Comparison of ENCODE assay signal across 2 cellular contexts in genomic region chr12:103586132-103586531, GRCh38.
A peak's percentile ranks its signal among the peaks of the same experiment; 100 is the strongest.
TF ChIP-seq lines count a peak whose summit lies in the region.

No MANE protein-coding gene starts in this region.

TF ChIP-seq in IMR-90, 13 proteins besides CTCF, POLR2A, EP300 and RAD21:
- TF ChIP-seq NFE2L2 (IDR thresholded peaks at IDR 0.05; ENCODE audit: low read depth, low read length) (no peak), MAZ (IDR thresholded peaks at IDR 0.05; ENCODE audit: borderline replicate concordance, low read depth, low read length) (no peak), MXI1 (IDR thresholded peaks at IDR 0.05; ENCODE audit: borderline replicate concordance, low read depth, low read length) (no peak), SMC3 (IDR thresholded peaks at IDR 0.05; ENCODE audit: low read depth, low read length) (no peak), CHD1 (IDR thresholded peaks at IDR 0.05; ENCODE audit: low read depth, low read length) (no peak), ELK1 (IDR thresholded peaks at IDR 0.05; ENCODE audit: borderline replicate concordance, low read depth, low read length) (no peak), USF2 (IDR thresholded peaks at IDR 0.05; ENCODE audit: low read depth, low read length) (no peak), MAFK (IDR thresholded peaks at IDR 0.05; ENCODE audit: low read depth, low read length) (no peak), RFX5 (IDR thresholded peaks at IDR 0.05; ENCODE audit: low read depth, low read length) (no peak), RCOR1 (IDR thresholded peaks at IDR 0.05; ENCODE audit: insufficient replicate concordance, low read length) (no peak), FOS (IDR thresholded peaks at IDR 0.05; ENCODE audit: low read depth, low read length) (no peak), CEBPB (IDR thresholded peaks at IDR 0.05; ENCODE audit: low read depth, low read length) (no peak), BHLHE40 (IDR thresholded peaks at IDR 0.05; ENCODE audit: low read depth, low read length) (no peak)

TF ChIP-seq in GM12878, 131 proteins besides CTCF, POLR2A, EP300 and RAD21:
- no peak for TF ChIP-seq NFXL1 (IDR thresholded peaks at IDR 0.05; ENCODE audit: borderline replicate concordance)
- no peak for TF ChIP-seq TCF12 (IDR thresholded peaks at IDR 0.05; ENCODE audit: low read depth, low read length)
- TF ChIP-seq HDAC2 (IDR thresholded peaks at IDR 0.05) = no peak
- no peak for TF ChIP-seq CHD2 (IDR thresholded peaks at IDR 0.05; ENCODE audit: borderline replicate concordance, low read depth, low read length)
- no peak for TF ChIP-seq CBX5 (IDR thresholded peaks at IDR 0.05; ENCODE audit: low read depth)
- TF ChIP-seq SMC3 (IDR thresholded peaks at IDR 0.05; ENCODE audit: borderline replicate concordance, low read length) = peak; percentile 21; the same call in 1 of the 2 replicates
TF ChIP-seq in GM12878: peak in this region for 1.
